In genomic region chrX:120020305-120020704, GRCh38 we compare ENCODE assay signal across 39 cellular contexts. TPM values are rescaled to one million over a fixed set of nuclear protein-coding genes. Genes with fewer than 3 reads are reported as not detected.
"Had no signal": no experiment of that assay in that cellular context is flagged by ENCODE, and none has a peak within 500 bp of the region (broad histone marks: within the 10 kb centered on the region; RNA-seq: fewer than 3 reads in every experiment).

No MANE protein-coding gene starts in this region.

- H3K9me3 ChIP-seq: MG63 had no signal

- H3K36me3 ChIP-seq: MG63 had no signal

- H3K4me3 ChIP-seq: MG63 had no signal

- DNase-seq: Karpas-422, Kasumi-1, MG63, MM.1S, MV-4-11, NCI-H1048, NCI-H1092, NCI-H1092 treated with DMSO at 0.1 percent for 48 hours, NCI-H1105, NCI-H1105 treated with DMSO at 0.1 percent for 48 hours, NCI-H1417, NCI-H1417 treated with DMSO at 0.1 percent for 48 hours, NCI-H1436, NCI-H1436 treated with DMSO at 0.1 percent for 48 hours, NCI-H146, NCI-H1694, NCI-H1694 treated with DMSO at 0.1 percent for 48 hours, NCI-H187, NCI-H187 treated with DMSO at 0.1 percent for 48 hours, NCI-H1930, NCI-H2029, NCI-H2029 treated with DMSO at 0.1 percent for 48 hours, NCI-H2081, NCI-H2081 treated with DMSO at 0.1 percent for 48 hours, NCI-H2107, NCI-H2171, NCI-H2171 treated with DMSO at 0.1 percent for 48 hours, NCI-H2227 treated with DMSO at 0.1 percent for 48 hours, NCI-H226, NCI-H345, NCI-H446, NCI-H446 treated with DMSO at 0.1 percent for 48 hours, NCI-H510A, NCI-H510A treated with DMSO at 0.1 percent for 48 hours, NCI-H524 had no signal

RNA-seq across cellular contexts. Expression of gene RHOXF2B, which starts 57.2 kb away (rescaled TPM):
- total RNA-seq: LHCN-M2, M059J, MCF 10A, NCI-H460 had no signal
